Comparison of ENCODE assay signal across 12 cellular contexts in the genomic region with DNA sequence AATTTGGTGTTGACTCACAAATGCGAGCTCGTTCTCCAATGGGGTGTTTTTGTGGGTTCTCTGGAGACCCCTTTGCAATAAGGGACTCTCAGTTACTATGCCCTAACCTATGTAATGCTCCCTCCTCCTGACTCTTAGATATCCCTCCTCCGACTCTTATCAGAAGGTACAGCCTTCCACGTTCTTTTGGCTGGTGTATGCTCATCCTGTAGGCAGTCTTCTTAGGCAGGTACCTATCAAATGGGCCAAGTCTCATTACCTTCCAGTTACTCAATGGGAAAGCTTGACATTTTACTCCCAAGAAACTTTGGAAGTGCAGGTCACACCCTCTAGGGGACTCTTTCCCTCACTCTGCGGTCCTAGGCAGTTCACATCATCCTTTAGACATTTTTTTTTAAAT. TPM values are rescaled to one million over a fixed set of nuclear protein-coding genes. Genes with fewer than 3 reads are reported as not detected.
"Had no signal": no experiment of that assay in that cellular context is flagged by ENCODE, and none has a peak within 500 bp of the region (broad histone marks: within the 10 kb centered on the region; RNA-seq: fewer than 3 reads in every experiment).

No MANE protein-coding gene starts in this region.

- H3K9ac ChIP-seq: GM23248 had no signal

- H3K4me1 Mint-ChIP-seq: H9 had no signal

- H3K36me3 ChIP-seq: HAP-1 had no signal

- H3K4me2 ChIP-seq: GM23338 had no signal

- H3K4me3 ChIP-seq: GM23248, GM23338, HAP-1 had no signal

- FAIRE-seq: H1, H54 had no signal

- DNase-seq: GM23248, GOT3, H7, H9, HCEC 1CT, HFFc6 had no signal

- ATAC-seq: GM23338, HCT116 had no signal

- H2AFZ ChIP-seq: GM23248, GM23338 had no signal

- H3K27ac Mint-ChIP-seq: GM23338, H9, HFFc6 had no signal

- H3K9me3 ChIP-seq: HAP-1 had no signal

- H3K4me1 ChIP-seq: HAP-1 had no signal

- H3K4me3 Mint-ChIP-seq: GM23338, H9, HFFc6 had no signal

- H3K27ac ChIP-seq: GM23248 had no signal

RNA-seq across cellular contexts. Expression of gene SLC26A5, which starts 32.6 kb away (rescaled TPM):
- total RNA-seq: GM23248, H4, H7, H9, HFFc6 had no signal
- polyA plus RNA-seq: GM23248 had no signal
